3 cellular contexts compared by ENCODE assay signal in genomic region chr7:155309021-155309338, GRCh38.
TF ChIP-seq lines count a peak whose summit lies in the region.

No MANE protein-coding gene starts in this region.

TF ChIP-seq in liver, 16 proteins besides CTCF, POLR2A, EP300 and RAD21:
- peak; percentile 8 for TF ChIP-seq YY1 (IDR thresholded peaks at IDR 0.05)
- TF ChIP-seq JUND (IDR thresholded peaks at IDR 0.05), result peak in 1 of 2 donors; percentile 4
- peak; percentile 6 for TF ChIP-seq ZBTB33 (IDR thresholded peaks at IDR 0.05)
- no peak for TF ChIP-seq RXRA (IDR thresholded peaks at IDR 0.05)
- TF ChIP-seq REST (IDR thresholded peaks at IDR 0.05), result peak; percentile 8

TF ChIP-seq in HepG2, 621 proteins besides CTCF, POLR2A, EP300 and RAD21:
- TF ChIP-seq CREM (IDR thresholded peaks at IDR 0.05), result no peak
- TF ChIP-seq CREM (CRISPR knock-in tag; IDR thresholded peaks at IDR 0.05), result no peak
- TF ChIP-seq RFX3 (CRISPR knock-in tag; IDR thresholded peaks at IDR 0.05), result no peak
- no peak for TF ChIP-seq NFAT5 (CRISPR knock-in tag; IDR thresholded peaks at IDR 0.05)
- TF ChIP-seq ZNF563 (CRISPR knock-in tag; IDR thresholded peaks at IDR 0.05), result no peak
- TF ChIP-seq THYN1 (CRISPR knock-in tag; IDR thresholded peaks at IDR 0.05; ENCODE audit: borderline replicate concordance, low read depth), result no peak
- no peak for TF ChIP-seq THRA (CRISPR knock-in tag; IDR thresholded peaks at IDR 0.05; ENCODE audit: borderline replicate concordance)
- TF ChIP-seq RELA (CRISPR knock-in tag; IDR thresholded peaks at IDR 0.05), result no peak
- no peak for TF ChIP-seq MXI1 (IDR thresholded peaks at IDR 0.05; ENCODE audit: borderline replicate concordance, low read depth, low read length)
- no peak for TF ChIP-seq ZNF10 (CRISPR knock-in tag; IDR thresholded peaks at IDR 0.05; ENCODE audit: borderline replicate concordance, low read depth)
- TF ChIP-seq KLF15 (CRISPR knock-in tag; IDR thresholded peaks at IDR 0.05; ENCODE audit: borderline replicate concordance), result no peak

TF ChIP-seq in K562, 482 proteins besides CTCF, POLR2A, EP300 and RAD21:
- TF ChIP-seq TEAD2 (tag; IDR thresholded peaks at IDR 0.05) (no peak), HMBOX1 (IDR thresholded peaks at IDR 0.05) (no peak), ZBTB5 (IDR thresholded peaks at IDR 0.05) (no peak), MXI1 (IDR thresholded peaks at IDR 0.05; ENCODE audit: low read depth, low read length) (no peak), HMG20B (CRISPR knock-in tag; IDR thresholded peaks at IDR 0.05) (no peak), HEY1 (CRISPR knock-in tag; IDR thresholded peaks at IDR 0.05; ENCODE audit: borderline replicate concordance) (no peak), NR2C1 (IDR thresholded peaks at IDR 0.05) (no peak), NR2C1 (tag; IDR thresholded peaks at IDR 0.05) (no peak), POLR2AphosphoS2 (IDR thresholded peaks at IDR 0.05; ENCODE audit: low read length) (peak; percentile 91), HDAC1 (IDR thresholded peaks at IDR 0.05) (no peak), ARID1B (IDR thresholded peaks at IDR 0.05) (no peak), SUPT5H (IDR thresholded peaks at IDR 0.05) (0 out of 2 replicates have a peak, but pooled peaks have one; percentile 54), SP2 (IDR thresholded peaks at IDR 0.05; ENCODE audit: extremely low read depth, low read depth, low read length, poor library complexity, severe bottlenecking) (no peak), E2F8 (IDR thresholded peaks at IDR 0.05; ENCODE audit: low read depth, partially characterized antibody) (no peak), MECOM (CRISPR knock-in tag; IDR thresholded peaks at IDR 0.05) (no peak), IRF2 (CRISPR knock-in tag; IDR thresholded peaks at IDR 0.05) (no peak), CBFB (CRISPR knock-in tag; IDR thresholded peaks at IDR 0.05) (no peak), SMC3 (conservative IDR thresholded peaks at IDR 0.05; ENCODE audit: insufficient read depth, low read depth, low read length) (no peak), POLR2AphosphoS5 (IDR thresholded peaks at IDR 0.05; ENCODE audit: control insufficient read depth, insufficient read depth, low read depth, low read length) (0 out of 2 replicates have a peak, but pooled peaks have one; percentile 31), PML (IDR thresholded peaks at IDR 0.05; ENCODE audit: low read length) (0 out of 2 replicates have a peak, but pooled peaks have one; percentile 25), RREB1 (CRISPR knock-in tag; IDR thresholded peaks at IDR 0.05) (no peak), ELK3 (CRISPR knock-in tag; IDR thresholded peaks at IDR 0.05) (no peak), ZNF12 (CRISPR knock-in tag; IDR thresholded peaks at IDR 0.05) (no peak), KAT2B (IDR thresholded peaks at IDR 0.05; ENCODE audit: low read depth, low read length) (no peak), USF1 (CRISPR knock-in tag; IDR thresholded peaks at IDR 0.05) (no peak), BACH1 (tag; IDR thresholded peaks at IDR 0.05) (no peak)
